In the genomic region with DNA sequence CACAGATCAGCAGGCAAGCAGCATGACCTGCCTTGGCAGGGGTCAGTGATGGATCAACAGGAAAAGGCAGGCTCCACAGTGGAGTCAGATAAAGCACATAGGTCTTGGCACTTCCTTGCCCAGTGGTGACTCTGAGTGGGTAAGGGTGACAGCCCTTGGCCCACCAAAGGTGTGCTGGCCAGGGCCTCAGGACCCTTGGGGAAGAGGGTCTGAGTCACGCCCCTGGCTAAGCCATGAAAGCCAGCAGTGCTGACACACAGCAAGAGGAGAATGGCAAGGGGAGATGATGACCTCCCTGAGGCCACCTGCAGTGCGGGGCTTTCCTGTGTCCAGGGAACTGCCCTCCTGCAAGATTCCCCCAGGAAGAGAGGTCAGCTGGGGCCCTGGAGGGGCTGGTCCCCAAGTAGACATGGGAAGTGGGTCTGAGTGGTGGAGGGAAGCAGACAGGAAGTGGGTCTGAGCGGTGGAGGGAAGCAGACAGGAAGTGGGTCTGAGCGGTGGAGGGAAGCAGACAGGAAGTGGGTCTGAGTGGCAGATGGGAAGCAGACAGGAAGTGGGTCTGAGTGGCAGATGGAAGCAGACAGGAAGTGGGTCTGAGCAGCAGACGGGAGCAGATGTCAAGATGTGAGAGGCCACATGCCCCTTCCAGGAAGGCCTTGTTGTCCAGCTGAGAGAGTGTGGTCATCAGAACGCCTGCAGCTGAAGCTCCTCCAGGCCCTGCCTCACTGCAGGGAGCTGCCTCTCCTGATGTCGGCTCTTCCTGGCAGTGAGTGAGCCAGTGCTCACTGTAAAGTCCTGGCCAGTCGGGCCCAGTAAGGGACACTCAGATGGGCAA, we compare ENCODE assay signal across 10 cellular contexts. TPM values are rescaled to one million over a fixed set of nuclear protein-coding genes. Genes with fewer than 3 reads are reported as not detected.
DNase-seq lines count a peak whose midpoint lies in the region; ATAC-seq and TF ChIP-seq lines count a peak whose summit lies in the region.
"Had no signal": no experiment of that assay in that cellular context is flagged by ENCODE, and none has a peak within 500 bp of the region (broad histone marks: within the 10 kb centered on the region; RNA-seq: fewer than 3 reads in every experiment).

No MANE protein-coding gene starts in this region.

- 85% methylated on average over 8 of the region's 8 CpGs for WGBS in smooth muscle cell (ENCODE audit: low lambda C conversion rate)

- no peak overlapping the region for H2AFZ ChIP-seq in smooth muscle cell (ENCODE audit: low read depth)

- peaks cover 23 to 93% (median 80%) of the 10 kb centered on the region in 10 experiments for H3K4me1 ChIP-seq in BLaER1 treated with 17β-estradiol and CSF1 and Interleukin-3, amounts not matched to agents 10 nM and 100 nM
- no peaks in the 10 kb centered on the region for H3K4me1 ChIP-seq in smooth muscle cell (ENCODE audit: low read depth)

- H3K27ac Mint-ChIP-seq in activated T-helper 1 cell treated with anti-CD3 and anti-CD28 coated beads, Interleukin-12 subunit alpha, Interleukin-12 subunit beta, Interleukin-2, Interleukin-4 antibody, amounts not matched to agents 30 ng/mL and 10 ng/mL and 1 ng/mL, durations not matched to agents 14 hours and 24 hours and 36 hours = peak overlapping the region; percentile 71
- peak overlapping the region in 9 of 10 donors; percentile 81 to 96 (median 90) for H3K27ac Mint-ChIP-seq in naive thymus-derived CD8-positive, alpha-beta T cell

- H3K4me2 ChIP-seq in BLaER1 treated with 17β-estradiol and CSF1 and Interleukin-3, amounts not matched to agents 10 nM and 100 nM = peak overlapping the region; percentile 84 to 96 (median 90)
- H3K4me2 ChIP-seq in smooth muscle cell = no peak overlapping the region

- H3K79me2 ChIP-seq in smooth muscle cell (ENCODE audit: low read depth) = no peaks in the 10 kb centered on the region

- H3K36me3 ChIP-seq in BLaER1 treated with 17β-estradiol and CSF1 and Interleukin-3, amounts not matched to agents 10 nM and 100 nM = no peaks in the 10 kb centered on the region
- H3K36me3 ChIP-seq in KOPT-K1 (ENCODE audit: insufficient read depth, low read length) (no peaks in the 10 kb centered on the region), smooth muscle cell (ENCODE audit: low read depth) (no peaks in the 10 kb centered on the region), H7 (replicated peaks; ENCODE audit: control insufficient read depth, insufficient read depth, low read length) (no peaks in the 10 kb centered on the region)

- H3K9me3 Mint-ChIP-seq in activated T-helper 1 cell treated with anti-CD3 and anti-CD28 coated beads, Interleukin-12 subunit alpha, Interleukin-12 subunit beta, Interleukin-2, Interleukin-4 antibody, amounts not matched to agents 30 ng/mL and 10 ng/mL and 1 ng/mL, durations not matched to agents 14 hours and 24 hours and 36 hours = peaks cover 25% of the 10 kb centered on the region
- peaks cover 0 to 13% (median 2%) of the 10 kb centered on the region in 9 donors for H3K9me3 Mint-ChIP-seq in naive thymus-derived CD8-positive, alpha-beta T cell

- H3K27me3 Mint-ChIP-seq in activated T-helper 1 cell treated with anti-CD3 and anti-CD28 coated beads, Interleukin-12 subunit alpha, Interleukin-12 subunit beta, Interleukin-2, Interleukin-4 antibody, amounts not matched to agents 30 ng/mL and 10 ng/mL and 1 ng/mL, durations not matched to agents 14 hours and 24 hours and 36 hours (ENCODE audit: insufficient read depth) = no peaks in the 10 kb centered on the region
- H3K27me3 Mint-ChIP-seq in naive thymus-derived CD8-positive, alpha-beta T cell = no peaks in the 10 kb centered on the region

- H3F3A ChIP-seq in smooth muscle cell (ENCODE audit: low read depth) = no peaks in the 10 kb centered on the region

- peak; percentile 37 to 72 for ATAC-seq in naive thymus-derived CD8-positive, alpha-beta T cell
- no peak for ATAC-seq in GM18498 (IDR thresholded peaks at IDR 0.05; ENCODE audit: unreplicated experiment)

- peak overlapping the region in 6 of 10 experiments; percentile 5 to 40 (median 26); a peak in 6 of 20 replicates for H3K4me3 ChIP-seq in BLaER1 treated with 17β-estradiol and CSF1 and Interleukin-3, amounts not matched to agents 10 nM and 100 nM
- H3K4me3 ChIP-seq in smooth muscle cell (no peak overlapping the region), H7 (ENCODE audit: insufficient read depth, low read depth, low read length) (no peak overlapping the region)

- intact Hi-C loops in activated T-helper 1 cell treated with anti-CD3 and anti-CD28 coated beads, Interleukin-12 subunit alpha, Interleukin-12 subunit beta, Interleukin-2, Interleukin-4 antibody, amounts not matched to agents 30 ng/mL and 10 ng/mL and 1 ng/mL, durations not matched to agents 14 hours and 24 hours and 36 hours (cut with micrococcal nuclease) = no loop called here

- H3K4me1 Mint-ChIP-seq in activated T-helper 1 cell treated with anti-CD3 and anti-CD28 coated beads, Interleukin-12 subunit alpha, Interleukin-12 subunit beta, Interleukin-2, Interleukin-4 antibody, amounts not matched to agents 30 ng/mL and 10 ng/mL and 1 ng/mL, durations not matched to agents 14 hours and 24 hours and 36 hours (ENCODE audit: low read depth) = peaks cover 47% of the 10 kb centered on the region
- H3K4me1 Mint-ChIP-seq in naive thymus-derived CD8-positive, alpha-beta T cell = peaks cover 32 to 67% (median 55%) of the 10 kb centered on the region in 4 donors

- H3K9me3 ChIP-seq in BLaER1 treated with 17β-estradiol and CSF1 and Interleukin-3, amounts not matched to agents 10 nM and 100 nM (replicated peaks in 1 of 11) = peaks cover 0 to 31% (median 14%) of the 10 kb centered on the region in 11 experiments; a peak in 15 of 22 replicates
- H3K9me3 ChIP-seq in KOPT-K1 (ENCODE audit: insufficient read depth, low read length, poor library complexity, severe bottlenecking) (peaks cover 14% of the 10 kb centered on the region), smooth muscle cell (replicated peaks; ENCODE audit: low read depth) (no peaks in the 10 kb centered on the region)

- H3K27me3 ChIP-seq in BLaER1 treated with 17β-estradiol and CSF1 and Interleukin-3, amounts not matched to agents 10 nM and 100 nM = no peaks in the 10 kb centered on the region
- H3K27me3 ChIP-seq in smooth muscle cell (ENCODE audit: low read depth) = no peaks in the 10 kb centered on the region
- no peaks in the 10 kb centered on the region for H3K27me3 ChIP-seq in H7 (ENCODE audit: control insufficient read depth, insufficient read depth, low read length)

- peak overlapping the region in 9 of 11 experiments; percentile 21 to 81 (median 67); a peak in 15 of 22 replicates for H3K9ac ChIP-seq in BLaER1 treated with 17β-estradiol and CSF1 and Interleukin-3, amounts not matched to agents 10 nM and 100 nM
- H3K9ac ChIP-seq in smooth muscle cell (ENCODE audit: low read depth) = no peak overlapping the region

- peak overlapping the region; percentile 47 for H3K4me3 Mint-ChIP-seq in activated T-helper 1 cell treated with anti-CD3 and anti-CD28 coated beads, Interleukin-12 subunit alpha, Interleukin-12 subunit beta, Interleukin-2, Interleukin-4 antibody, amounts not matched to agents 30 ng/mL and 10 ng/mL and 1 ng/mL, durations not matched to agents 14 hours and 24 hours and 36 hours
- H3K4me3 Mint-ChIP-seq in naive thymus-derived CD8-positive, alpha-beta T cell = peak overlapping the region; percentile 38 to 79 (median 74)

- peak overlapping the region; percentile 9 to 96 (median 83); a peak in 20 of 22 replicates for H3K27ac ChIP-seq in BLaER1 treated with 17β-estradiol and CSF1 and Interleukin-3, amounts not matched to agents 10 nM and 100 nM
- H3K27ac ChIP-seq in KOPT-K1 (ENCODE audit: low read depth, low read length, poor library complexity, severe bottlenecking) = peak overlapping the region; percentile 80
- no peak overlapping the region for H3K27ac ChIP-seq in smooth muscle cell (ENCODE audit: low read depth)

- H4K20me1 ChIP-seq in BLaER1 treated with 17β-estradiol and CSF1 and Interleukin-3, amounts not matched to agents 10 nM and 100 nM = no peaks in the 10 kb centered on the region
- no peaks in the 10 kb centered on the region for H4K20me1 ChIP-seq in smooth muscle cell (ENCODE audit: low read depth)

- H3K36me3 Mint-ChIP-seq in activated T-helper 1 cell treated with anti-CD3 and anti-CD28 coated beads, Interleukin-12 subunit alpha, Interleukin-12 subunit beta, Interleukin-2, Interleukin-4 antibody, amounts not matched to agents 30 ng/mL and 10 ng/mL and 1 ng/mL, durations not matched to agents 14 hours and 24 hours and 36 hours (ENCODE audit: low read depth) = peaks cover 10% of the 10 kb centered on the region
- no peaks in the 10 kb centered on the region for H3K36me3 Mint-ChIP-seq in naive thymus-derived CD8-positive, alpha-beta T cell

- peak; percentile 11 for DNase-seq in activated T-helper 1 cell treated with anti-CD3 and anti-CD28 coated beads, Interleukin-12 subunit alpha, Interleukin-12 subunit beta, Interleukin-2, Interleukin-4 antibody, amounts not matched to agents 30 ng/mL and 10 ng/mL and 1 ng/mL, durations not matched to agents 14 hours and 24 hours and 36 hours (ENCODE audit: low spot score)
- peak in 8 of 10 donors; percentile 12 to 64 (median 38) for DNase-seq in naive thymus-derived CD8-positive, alpha-beta T cell
- DNase-seq in mucosa of gallbladder (ENCODE audit: low spot score) (no peak), smooth muscle cell (lab: John Stamatoyannopoulos, UW; ENCODE audit: unreplicated experiment) (no peak), H7 (no peak)
- DNase-seq: Calu3, occipital lobe had no signal

- POLR2A ChIA-PET in naive thymus-derived CD8-positive, alpha-beta T cell (lab: Charles Lee) = interaction anchor here (1.2 kb wide), 1 partner anchor 1049 kb away, joined by 4 read pairs; no protein-coding TSS in a partner anchor

- TF ChIP-seq CTCF in smooth muscle cell (IDR thresholded peaks at IDR 0.05; ENCODE audit: borderline replicate concordance, insufficient read depth, poor library complexity, severe bottlenecking) = no peak

RNA-seq across cellular contexts. Expression of a gene that starts 34.8 kb away (rescaled TPM):
- total RNA-seq in activated T-helper 1 cell treated with anti-CD3 and anti-CD28 coated beads, Interleukin-12 subunit alpha, Interleukin-12 subunit beta, Interleukin-2, Interleukin-4 antibody, amounts not matched to agents 30 ng/mL and 10 ng/mL and 1 ng/mL, durations not matched to agents 14 hours and 24 hours and 36 hours = not detected in 2 replicates
- not detected for total RNA-seq in naive thymus-derived CD8-positive, alpha-beta T cell
- not detected for polyA plus RNA-seq in naive thymus-derived CD8-positive, alpha-beta T cell
- total RNA-seq in mucosa of gallbladder = 1.8 TPM
- 35.4 and 36.5 TPM in 2 replicates for total RNA-seq in smooth muscle cell
- 21.0 and 25.6 TPM in 2 replicates for polyA plus RNA-seq in smooth muscle cell
- 0.85 and 1.0 TPM in 2 replicates for total RNA-seq in H7 (2014; rRNA removed; shearing (Covaris generic))
- total RNA-seq: occipital lobe had no signal

Comparison
In these comparisons a context has a peak if more than half of its experiments do, and no peak if none do; other contexts are left out.
1. H3K4me3 ChIP-seq: peak in BLaER1 treated with 17β-estradiol and CSF1 and Interleukin-3, amounts not matched to agents 10 nM and 100 nM (6 of 10); none in smooth muscle cell (single experiment) and H7 (single experiment).
2. DNase-seq: peak in activated T-helper 1 cell treated with anti-CD3 and anti-CD28 coated beads, Interleukin-12 subunit alpha, Interleukin-12 subunit beta, Interleukin-2, Interleukin-4 antibody, amounts not matched to agents 30 ng/mL and 10 ng/mL and 1 ng/mL, durations not matched to agents 14 hours and 24 hours and 36 hours (single experiment) and naive thymus-derived CD8-positive, alpha-beta T cell (8 of 10); none in mucosa of gallbladder (single experiment), smooth muscle cell (single experiment) and H7 (single experiment).
3. RNA of a gene that starts 34.8 kb away (total RNA-seq): 35.4 to 36.5 TPM in smooth muscle cell; 1.8 TPM in mucosa of gallbladder (single experiment), 0.85 to 1.0 TPM in H7, not detected in activated T-helper 1 cell treated with anti-CD3 and anti-CD28 coated beads, Interleukin-12 subunit alpha, Interleukin-12 subunit beta, Interleukin-2, Interleukin-4 antibody, amounts not matched to agents 30 ng/mL and 10 ng/mL and 1 ng/mL, durations not matched to agents 14 hours and 24 hours and 36 hours and not detected in naive thymus-derived CD8-positive, alpha-beta T cell; every median in the first group is over 10 times any median in the second.